8 cellular contexts compared by ENCODE assay signal in the genomic region with DNA sequence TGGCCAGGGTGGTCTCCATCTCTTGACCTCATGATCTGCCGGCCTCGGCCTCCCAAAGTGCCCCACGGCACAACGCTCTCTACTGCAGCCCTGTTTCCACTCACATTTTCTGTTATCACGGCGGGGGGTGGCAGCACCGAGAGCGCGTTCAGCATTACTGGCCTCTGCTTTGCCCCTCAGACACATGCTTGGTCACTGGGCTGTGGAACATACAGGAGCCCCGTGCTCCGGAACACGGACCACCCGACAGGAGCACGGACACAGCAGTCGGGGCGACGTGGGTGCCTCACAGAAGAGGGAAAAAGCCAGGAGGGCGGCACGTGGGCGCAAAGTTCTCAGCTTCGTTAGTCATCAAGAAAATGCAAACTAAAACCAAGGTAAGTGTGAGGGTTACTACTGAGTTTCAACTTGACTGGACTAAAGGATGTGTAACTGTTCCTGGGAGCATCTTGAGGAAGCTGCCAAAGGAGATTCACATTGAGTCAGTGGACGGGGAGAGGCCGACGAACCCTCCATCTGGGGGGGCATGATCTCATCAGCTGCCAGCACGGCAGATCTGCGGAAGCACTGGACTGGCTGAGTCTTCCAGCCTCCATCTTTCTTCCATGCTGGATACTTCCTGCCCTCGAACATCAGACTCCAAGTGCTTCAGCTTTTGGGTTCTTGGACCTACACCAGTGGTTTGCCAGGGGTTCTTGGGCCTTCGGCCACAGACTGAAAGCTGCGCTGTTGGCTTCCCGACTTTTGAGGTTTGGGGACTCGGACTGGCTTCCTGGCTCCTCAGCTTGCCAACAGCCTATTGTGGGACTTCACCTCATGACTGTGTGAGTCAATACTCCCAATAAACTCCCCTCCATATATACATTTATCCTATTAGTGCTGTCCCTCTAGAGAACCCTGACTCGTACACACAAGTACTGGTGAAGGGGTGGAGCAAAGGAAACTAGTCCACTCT.
DNase-seq lines count a peak whose midpoint lies in the region; ATAC-seq and TF ChIP-seq lines count a peak whose summit lies in the region.

No MANE protein-coding gene starts in this region.

- H3K4me3 ChIP-seq in esophagus muscularis mucosa, result no peak overlapping the region
- H3K4me3 ChIP-seq in prostate gland, result no peak overlapping the region

- H3K27ac Mint-ChIP-seq in T-helper 1 cell treated with Interleukin-12 subunit alpha and Interleukin-12 subunit beta and Interleukin-4 antibody, amounts not matched to agents 30 μg/mL and 1 μg/mL, for 36 hours, result peak overlapping the region; percentile 57

- H3K4me3 Mint-ChIP-seq in T-helper 1 cell treated with Interleukin-12 subunit alpha and Interleukin-12 subunit beta and Interleukin-4 antibody, amounts not matched to agents 30 μg/mL and 1 μg/mL, for 36 hours, result peak overlapping the region; percentile 28

- no peaks in the 10 kb centered on the region for H3K27me3 Mint-ChIP-seq in T-helper 1 cell treated with Interleukin-12 subunit alpha and Interleukin-12 subunit beta and Interleukin-4 antibody, amounts not matched to agents 30 μg/mL and 1 μg/mL, for 36 hours (ENCODE audit: low read depth)

- peaks cover 72% of the 10 kb centered on the region for H3K4me1 Mint-ChIP-seq in T-helper 1 cell treated with Interleukin-12 subunit alpha and Interleukin-12 subunit beta and Interleukin-4 antibody, amounts not matched to agents 30 μg/mL and 1 μg/mL, for 36 hours (ENCODE audit: low read depth)

- H3K4me1 ChIP-seq in esophagus muscularis mucosa (peaks cover 82 to 85% (median 84%) of the 10 kb centered on the region in 4 donors), prostate gland (replicated peaks) (peaks cover 22% of the 10 kb centered on the region)

- no peaks in the 10 kb centered on the region for H3K27me3 ChIP-seq in esophagus muscularis mucosa
- no peaks in the 10 kb centered on the region for H3K27me3 ChIP-seq in prostate gland (replicated peaks; ENCODE audit: insufficient read depth)

- peak; percentile 56 for ATAC-seq in GM19463 (IDR thresholded peaks at IDR 0.05; ENCODE audit: unreplicated experiment)

- TF ChIP-seq EP300 in esophagus muscularis mucosa (IDR thresholded peaks at IDR 0.05), result no peak

- H3K36me3 ChIP-seq in esophagus muscularis mucosa (no peaks in the 10 kb centered on the region), prostate gland (no peaks in the 10 kb centered on the region)

- WGBS in esophagus muscularis mucosa, result 87% methylated on average over 32 of the region's 32 CpGs
- 96% methylated on average over 32 of the region's 32 CpGs for WGBS in prostate gland

- no peak for TF ChIP-seq CTCF in esophagus muscularis mucosa (IDR thresholded peaks at IDR 0.05)
- TF ChIP-seq CTCF in prostate gland (IDR thresholded peaks at IDR 0.05), result no peak

- H3K36me3 Mint-ChIP-seq in T-helper 1 cell treated with Interleukin-12 subunit alpha and Interleukin-12 subunit beta and Interleukin-4 antibody, amounts not matched to agents 30 μg/mL and 1 μg/mL, for 36 hours (ENCODE audit: low read depth), result peaks cover 26% of the 10 kb centered on the region

- no peak for TF ChIP-seq POLR2A in esophagus muscularis mucosa (IDR thresholded peaks at IDR 0.05; ENCODE audit: low read depth)
- TF ChIP-seq POLR2A in prostate gland (IDR thresholded peaks at IDR 0.05), result no peak

- intact Hi-C loops in esophagus muscularis mucosa (cut with DNase I), result loop anchor here (5.0 kb wide), 2 partner anchors 68 to 238 kb away; partner anchors contain the start of gene RPL13
- intact Hi-C loops in prostate gland (cut with DNase I), result loop anchor here (10.0 kb wide), 1 partner anchor 80 kb away; no protein-coding TSS in a partner anchor

- H3K9me3 Mint-ChIP-seq in T-helper 1 cell treated with Interleukin-12 subunit alpha and Interleukin-12 subunit beta and Interleukin-4 antibody, amounts not matched to agents 30 μg/mL and 1 μg/mL, for 36 hours, result no peaks in the 10 kb centered on the region

- DNase-seq in A172 (ENCODE audit: low spot score) (peak; percentile 93), esophagus muscularis mucosa (ENCODE audit: extremely low spot score) (no peak), NCI-H1436 (lab: John Stamatoyannopoulos, UW) (no peak), prostate gland (ENCODE audit: low spot score) (no peak), D341Med (ENCODE audit: low spot score) (no peak)
- DNase-seq in stimulated activated CD4-positive, alpha-beta T cell treated with anti-CD3 and anti-CD28 coated beads, Interleukin-1b, Interleukin-23, amount 100 ng/mL, for 48 hours, result peak; percentile 81

- H3K9me3 ChIP-seq in esophagus muscularis mucosa (peaks cover 0 to 4% (median 0%) of the 10 kb centered on the region in 4 donors), prostate gland (no peaks in the 10 kb centered on the region)

- H3K27ac ChIP-seq in esophagus muscularis mucosa (replicated peaks in 1 of 4) (peak overlapping the region; percentile 75 to 82 (median 79)), prostate gland (no peak overlapping the region)

Comparison
In these comparisons a context has a peak if more than half of its experiments do, and no peak if none do; other contexts are left out.
1. DNase-seq: peak in A172 (single experiment) and stimulated activated CD4-positive, alpha-beta T cell treated with anti-CD3 and anti-CD28 coated beads, Interleukin-1b, Interleukin-23, amount 100 ng/mL, for 48 hours (single experiment); none in esophagus muscularis mucosa (single experiment), NCI-H1436 (single experiment), prostate gland (single experiment) and D341Med (single experiment).
2. H3K27ac ChIP-seq: peak in esophagus muscularis mucosa (4 of 4); none in prostate gland (0 of 2).